Comparison of ENCODE assay signal across 11 cellular contexts in genomic region chr18:22667616-22668422, GRCh38.
DNase-seq lines count a peak whose midpoint lies in the region; TF ChIP-seq lines count a peak whose summit lies in the region.
"Had no signal": no experiment of that assay in that cellular context is flagged by ENCODE, and none has a peak within 500 bp of the region (broad histone marks: within the 10 kb centered on the region; RNA-seq: fewer than 3 reads in every experiment).

No MANE protein-coding gene starts in this region.

- 29 to 31% methylated on average over 8 of the region's 8 CpGs for WGBS in GM23248 (ENCODE audit: low coverage in 1 of 2, low lambda C conversion rate in 2 of 2, missing lambda C conversion rate in 2 of 2), 2 experiments

- peak overlapping the region; percentile 72 for H2AFZ ChIP-seq in ACC112 (ENCODE audit: low read length, unreplicated experiment)
- peak overlapping the region; percentile 61 for H2AFZ ChIP-seq in GM23248

- no peaks in the 10 kb centered on the region for H3K9me2 ChIP-seq in GM23248 (ENCODE audit: insufficient read depth)

- H3K27ac ChIP-seq in ACC112 (ENCODE audit: low read depth, low read length) (peak overlapping the region; percentile 90), GM23248 (peak overlapping the region; percentile 76)
- H3K27ac ChIP-seq: C4-2B had no signal

- H3K27me3 ChIP-seq in ACC112 (ENCODE audit: insufficient read depth, low read length), result no peaks in the 10 kb centered on the region
- no peaks in the 10 kb centered on the region for H3K27me3 ChIP-seq in GM23248 (replicated peaks; ENCODE audit: insufficient read depth)

- H4K20me1 ChIP-seq in GM23248 (ENCODE audit: insufficient read depth), result no peaks in the 10 kb centered on the region

- no peaks in the 10 kb centered on the region for H3K9me3 ChIP-seq in GM23248 (ENCODE audit: low read depth)

- H3K4me3 ChIP-seq in ACC112 (ENCODE audit: low read depth, low read length), result peak overlapping the region; percentile 41; the same call in 1 of the 2 replicates
- no peak overlapping the region for H3K4me3 ChIP-seq in GM23248
- H3K4me3 ChIP-seq in fibroblast of the aortic adventitia (ENCODE audit: low read depth, low read length), result no peak overlapping the region

- peak; percentile 88 for DNase-seq in GM23248
- DNase-seq in OCI-M1 (lab: John Stamatoyannopoulos, UW), result peak; percentile 96
- peak; percentile 99 for DNase-seq in fibroblast of the aortic adventitia (ENCODE audit: low read depth)
- no peak for DNase-seq in anterior cingulate cortex (lab: John Stamatoyannopoulos, UW)
- DNase-seq in NCI-H146 treated with DMSO at 0.1 percent for 48 hours (lab: John Stamatoyannopoulos, UW; ENCODE audit: unreplicated experiment), result no peak
- no peak for DNase-seq in NCI-H1694 treated with DMSO at 0.1 percent for 48 hours (lab: John Stamatoyannopoulos, UW)
- DNase-seq in NCI-H1417 treated with DMSO at 0.1 percent for 48 hours (lab: John Stamatoyannopoulos, UW), result no peak
- DNase-seq: central memory CD4-positive, alpha-beta T cell; left ventricle myocardium superior had no signal

- H3K36me3 ChIP-seq in ACC112 (ENCODE audit: insufficient read depth, low read length) (no peaks in the 10 kb centered on the region), GM23248 (ENCODE audit: low read depth) (no peaks in the 10 kb centered on the region)

- H3K4me2 ChIP-seq in GM23248 (ENCODE audit: unreplicated experiment), result peak overlapping the region; percentile 54

- H3K79me2 ChIP-seq in ACC112 (ENCODE audit: control insufficient read depth, insufficient read depth, low read length, unreplicated experiment), result no peaks in the 10 kb centered on the region
- no peaks in the 10 kb centered on the region for H3K79me2 ChIP-seq in GM23248 (ENCODE audit: insufficient read depth)

- peak overlapping the region; percentile 42; the same call in 1 of the 2 replicates for H3K9ac ChIP-seq in GM23248

- in situ Hi-C loops in GM23248 (cut with MboI), result no loop called here

- no peak for TF ChIP-seq CTCF in fibroblast of the aortic adventitia (IDR thresholded peaks at IDR 0.05; ENCODE audit: insufficient read depth, low read length)

- H3F3A ChIP-seq in GM23248 (ENCODE audit: insufficient read depth), result peaks cover 19% of the 10 kb centered on the region

- peaks cover 39% of the 10 kb centered on the region for H3K4me1 ChIP-seq in ACC112 (ENCODE audit: control insufficient read depth, insufficient read depth, low read length, unreplicated experiment)
- peaks cover 31% of the 10 kb centered on the region for H3K4me1 ChIP-seq in GM23248 (ENCODE audit: insufficient read depth)

Comparison
In these comparisons a context has a peak if more than half of its experiments do, and no peak if none do; other contexts are left out.
1. DNase-seq: peak in GM23248 (single experiment), OCI-M1 (single experiment) and fibroblast of the aortic adventitia (single experiment); none in anterior cingulate cortex (0 of 58), NCI-H146 treated with DMSO at 0.1 percent for 48 hours (single experiment), NCI-H1694 treated with DMSO at 0.1 percent for 48 hours (single experiment) and NCI-H1417 treated with DMSO at 0.1 percent for 48 hours (single experiment).